Comparison of ENCODE assay signal across 11 cellular contexts in the genomic region with DNA sequence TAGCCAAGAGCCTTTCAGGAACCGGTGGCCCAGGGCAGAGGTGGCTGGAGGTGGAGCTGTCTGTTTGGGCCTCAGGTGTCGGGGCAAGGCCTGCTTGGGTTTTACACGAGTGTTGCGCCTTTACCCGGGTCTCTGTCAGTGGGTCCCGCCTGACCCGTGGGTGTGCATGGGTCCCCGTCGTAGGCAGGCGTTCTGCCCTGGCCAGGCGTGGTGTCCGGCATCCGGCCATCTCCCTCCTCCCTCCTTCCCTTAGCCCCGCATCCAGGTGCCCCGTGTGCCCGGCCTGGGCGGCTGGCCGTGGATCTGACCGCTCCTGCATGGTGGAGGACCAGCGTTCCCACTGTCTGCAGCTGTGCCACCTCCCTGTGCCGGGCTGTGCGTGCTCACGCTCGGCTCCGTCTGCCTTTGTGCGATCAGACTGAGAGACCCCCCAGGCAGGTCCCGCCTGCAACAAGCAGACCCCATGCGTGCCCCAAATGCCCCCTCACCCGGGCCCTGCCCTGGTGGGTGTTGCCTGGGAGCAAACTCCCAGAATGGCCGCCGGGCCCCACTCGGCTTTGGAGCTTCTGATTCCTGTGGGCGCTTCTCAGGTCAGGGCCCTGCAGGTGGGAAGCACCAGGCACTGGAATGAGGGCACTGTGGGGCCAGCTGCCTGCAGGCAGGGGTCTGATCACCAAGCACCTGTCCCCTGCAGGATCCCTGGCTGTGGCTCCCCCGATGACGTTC. TPM values are rescaled to one million over a fixed set of nuclear protein-coding genes. Genes with fewer than 3 reads are reported as not detected.
DNase-seq lines count a peak whose midpoint lies in the region; ATAC-seq and TF ChIP-seq lines count a peak whose summit lies in the region.
"Had no signal": no experiment of that assay in that cellular context is flagged by ENCODE, and none has a peak within 500 bp of the region (broad histone marks: within the 10 kb centered on the region; RNA-seq: fewer than 3 reads in every experiment).

No MANE protein-coding gene starts in this region.

- H3K27me3 Mint-ChIP-seq in activated naive CD4-positive, alpha-beta T cell treated with anti-CD3 and anti-CD28 coated beads for 36 hours (ENCODE audit: low read depth) = peaks cover 3% of the 10 kb centered on the region

- H3K36me3 ChIP-seq in DOHH2 (ENCODE audit: control insufficient read depth, low read length) (no peaks in the 10 kb centered on the region), heart left ventricle (no peaks in the 10 kb centered on the region), sigmoid colon (no peaks in the 10 kb centered on the region)
- H3K36me3 ChIP-seq: tibial nerve had no signal

- TF ChIP-seq POLR2A in heart left ventricle (IDR thresholded peaks at IDR 0.05) (no peak), sigmoid colon (IDR thresholded peaks at IDR 0.05) (no peak)

- no peak for ATAC-seq in heart left ventricle

- H3K9me3 ChIP-seq in DOHH2 (ENCODE audit: control insufficient read depth, insufficient read depth, low read length) (no peaks in the 10 kb centered on the region), heart left ventricle (no peaks in the 10 kb centered on the region), sigmoid colon (no peaks in the 10 kb centered on the region)
- H3K9me3 ChIP-seq: tibial nerve had no signal

- H3K4me1 ChIP-seq in DOHH2 (ENCODE audit: control insufficient read depth, low read length) (peaks cover 29% of the 10 kb centered on the region), heart left ventricle (peaks cover 0 to 32% (median 14%) of the 10 kb centered on the region in 12 donors), sigmoid colon (no peaks in the 10 kb centered on the region)

- no peak overlapping the region for H3K4me3 Mint-ChIP-seq in activated naive CD4-positive, alpha-beta T cell treated with anti-CD3 and anti-CD28 coated beads for 36 hours

- WGBS in heart left ventricle, 4 donors = 69 to 86% (median 85%) methylated on average over 20 to 35 of the region's 35 CpGs
- 67 to 87% methylated on average over 35 of the region's 35 CpGs for WGBS in sigmoid colon, 2 donors

- peak; percentile 6 for DNase-seq in HuH-7.5 (ENCODE audit: low spot score)
- peak in 3 of 5 donors; percentile 24 to 59 (median 28) for DNase-seq in heart left ventricle
- DNase-seq in sigmoid colon = peak; percentile 67
- no peak for DNase-seq in H4 (ENCODE audit: low spot score)
- DNase-seq in cerebellar nuclear complex (lab: John Stamatoyannopoulos, UW) = no peak
- DNase-seq in activated naive CD4-positive, alpha-beta T cell treated with anti-CD3 and anti-CD28 coated beads for 36 hours = no peak
- DNase-seq: activated naive CD4-positive, alpha-beta T cell; NCI-H774 had no signal

- H3K27ac ChIP-seq in DOHH2 (ENCODE audit: low read depth, low read length) = no peak overlapping the region
- peak overlapping the region in 1 of 12 donors; percentile 46 for H3K27ac ChIP-seq in heart left ventricle
- H3K27ac ChIP-seq in sigmoid colon = no peak overlapping the region
- H3K27ac ChIP-seq: tibial nerve had no signal

- H3F3A ChIP-seq in DOHH2 (ENCODE audit: control insufficient read depth, insufficient read depth) = no peaks in the 10 kb centered on the region

- H3K79me2 ChIP-seq in DOHH2 (ENCODE audit: control insufficient read depth, low read length) = no peaks in the 10 kb centered on the region

- no peaks in the 10 kb centered on the region for H3K9me3 Mint-ChIP-seq in activated naive CD4-positive, alpha-beta T cell treated with anti-CD3 and anti-CD28 coated beads for 36 hours

- TF ChIP-seq CTCF in DOHH2 (IDR thresholded peaks at IDR 0.05; ENCODE audit: low read depth, low read length, poor library complexity, severe bottlenecking) (no peak), heart left ventricle (IDR thresholded peaks at IDR 0.05) (no peak), sigmoid colon (IDR thresholded peaks at IDR 0.05) (no peak)

- CTCF ChIA-PET in activated naive CD4-positive, alpha-beta T cell treated with anti-CD3 and anti-CD28 coated beads for 36 hours (lab: Charles Lee) = no interaction called here

- H3K36me3 Mint-ChIP-seq in activated naive CD4-positive, alpha-beta T cell treated with anti-CD3 and anti-CD28 coated beads for 36 hours (ENCODE audit: low read depth) = no peaks in the 10 kb centered on the region

- H3K4me2 ChIP-seq in DOHH2 (ENCODE audit: low read length) = peak overlapping the region; percentile 52

- no peak overlapping the region for H3K4me3 ChIP-seq in DOHH2 (ENCODE audit: low read length)
- H3K4me3 ChIP-seq in heart left ventricle = no peak overlapping the region
- no peak overlapping the region for H3K4me3 ChIP-seq in sigmoid colon
- H3K4me3 ChIP-seq: tibial nerve had no signal

- TF ChIP-seq EP300 in sigmoid colon (IDR thresholded peaks at IDR 0.05) = no peak

- H3K27me3 ChIP-seq in DOHH2 (ENCODE audit: control insufficient read depth, low read length) = no peaks in the 10 kb centered on the region
- H3K27me3 ChIP-seq in heart left ventricle = no peaks in the 10 kb centered on the region
- peaks cover 0 to 27% (median 10%) of the 10 kb centered on the region in 3 donors for H3K27me3 ChIP-seq in sigmoid colon

- intact Hi-C loops in heart left ventricle (cut with DNase I) (loop anchor here in 1 of 10 donors (5.0 kb wide), 1 partner anchor 44 kb away; the partner anchor contains the start of gene PDCD1), sigmoid colon (cut with DNase I) (no loop called here)
- intact Hi-C loops in activated naive CD4-positive, alpha-beta T cell treated with anti-CD3 and anti-CD28 coated beads for 36 hours (cut with micrococcal nuclease) = no loop called here

- peaks cover 3% of the 10 kb centered on the region for H3K4me1 Mint-ChIP-seq in activated naive CD4-positive, alpha-beta T cell treated with anti-CD3 and anti-CD28 coated beads for 36 hours (ENCODE audit: low read depth)

- no peaks in the 10 kb centered on the region for H4K20me1 ChIP-seq in DOHH2 (ENCODE audit: control insufficient read depth, insufficient read depth, low read depth, low read length)

- no peaks in the 10 kb centered on the region for H3K9me2 ChIP-seq in DOHH2 (replicated peaks; ENCODE audit: control insufficient read depth, low read length)

- no peak overlapping the region for H3K27ac Mint-ChIP-seq in activated naive CD4-positive, alpha-beta T cell treated with anti-CD3 and anti-CD28 coated beads for 36 hours
- H3K27ac Mint-ChIP-seq: progenitor cell of endocrine pancreas had no signal

RNA-seq across cellular contexts. Expression of gene NEU4, which starts 4.2 kb away (rescaled TPM):
- total RNA-seq in heart left ventricle (1 to 10 TPM in 1 of 9 donors, under 1 TPM in 4, not detected in 4; 0.21 to 1.4 (median 0.45) TPM), sigmoid colon (1 to 10 TPM in 1 of 4 donors, under 1 TPM in 2, not detected in 1; 0.36 to 3.6 (median 0.49) TPM)
- polyA plus RNA-seq in heart left ventricle (under 1 TPM; 0.07 to 0.50 TPM), sigmoid colon (10 to 100 TPM; 16.3 to 66.1 (median 39.1) TPM)
- total RNA-seq in H4 (2014; rRNA removed; shearing (Covaris generic)) = not detected in 2 replicates
- not detected for total RNA-seq in activated naive CD4-positive, alpha-beta T cell treated with anti-CD3 and anti-CD28 coated beads for 36 hours

RNA-seq across cellular contexts. Expression of gene GAL3ST2, which starts 36.6 kb away (rescaled TPM):
- total RNA-seq in heart left ventricle = 1 to 10 TPM in 1 of 9 donors, under 1 TPM in 1, not detected in 7; 0.21 to 1.7 TPM
- polyA plus RNA-seq in heart left ventricle = not detected
- under 1 TPM in 2 of 4 donors, not detected in 2; 0.33 to 0.68 TPM for total RNA-seq in sigmoid colon
- polyA plus RNA-seq in sigmoid colon = 10 to 100 TPM in 1 of 3 donors, 1 to 10 TPM in 2; 3.0 to 13.6 (median 4.2) TPM
- not detected in 2 replicates for total RNA-seq in H4 (2014; rRNA removed; shearing (Covaris generic))
- total RNA-seq in activated naive CD4-positive, alpha-beta T cell treated with anti-CD3 and anti-CD28 coated beads for 36 hours = not detected

RNA-seq across cellular contexts. Expression of gene PDCD1, which starts 45.5 kb away (rescaled TPM):
- total RNA-seq in heart left ventricle (1 to 10 TPM in 5 of 9 donors, under 1 TPM in 4; 0.27 to 7.6 (median 1.3) TPM), sigmoid colon (under 1 TPM in 3 of 4 donors, not detected in 1; 0.14 to 0.99 (median 0.36) TPM)
- polyA plus RNA-seq in heart left ventricle (1 to 10 TPM; 3.3 to 4.7 TPM), sigmoid colon (1 to 10 TPM in 1 of 3 donors, not detected in 2; 3.2 TPM)
- total RNA-seq in H4 (2014; rRNA removed; shearing (Covaris generic)) = not detected in 2 replicates
- total RNA-seq in activated naive CD4-positive, alpha-beta T cell treated with anti-CD3 and anti-CD28 coated beads for 36 hours = 1 to 10 TPM; 6.9 to 8.3 TPM
- total RNA-seq: progenitor cell of endocrine pancreas had no signal

RNA-seq across cellular contexts. Expression of gene RTP5, which starts 56.3 kb away (rescaled TPM):
- total RNA-seq in heart left ventricle = not detected
- polyA plus RNA-seq in heart left ventricle = not detected
- total RNA-seq in sigmoid colon = under 1 TPM in 1 of 4 donors, not detected in 3; 0.16 TPM
- under 1 TPM in 1 of 3 donors, not detected in 2; 0.19 TPM for polyA plus RNA-seq in sigmoid colon
- not detected in 2 replicates for total RNA-seq in H4 (2014; rRNA removed; shearing (Covaris generic))
- not detected for total RNA-seq in activated naive CD4-positive, alpha-beta T cell treated with anti-CD3 and anti-CD28 coated beads for 36 hours
- total RNA-seq: progenitor cell of endocrine pancreas, tibial nerve had no signal

Comparison
In these comparisons a context has a peak if more than half of its experiments do, and no peak if none do; other contexts are left out.
1. DNase-seq: peak in HuH-7.5 (single experiment), heart left ventricle (3 of 5) and sigmoid colon (single experiment); none in H4 (single experiment), cerebellar nuclear complex (0 of 2) and activated naive CD4-positive, alpha-beta T cell treated with anti-CD3 and anti-CD28 coated beads for 36 hours (single experiment).